In genomic region chr10:63457576-63457975, GRCh38 we compare ENCODE assay signal across 20 cellular contexts.
"Had no signal": no experiment of that assay in that cellular context is flagged by ENCODE, and none has a peak within 500 bp of the region (broad histone marks: within the 10 kb centered on the region; RNA-seq: fewer than 3 reads in every experiment).

No MANE protein-coding gene starts in this region.

- H3K36me3 Mint-ChIP-seq: natural killer cell had no signal

- ATAC-seq: activated CD8-positive, alpha-beta T cell treated with anti-CD3 and anti-CD28 coated beads, Interleukin-2, amount 10 ng/mL, durations not matched to agents 7 days and 5 days; activated naive CD8-positive, alpha-beta T cell treated with anti-CD3 and anti-CD28 coated beads, Interleukin-2, amount 50 U/mL, for 24 hours; gastroesophageal sphincter; left colon; mucosa of descending colon; natural killer cell; stimulated activated naive CD8-positive, alpha-beta T cell treated with anti-CD3 and anti-CD28 coated beads, Interleukin-15, amount 100 ng/mL, for 72 hours had no signal

- H3K36me3 ChIP-seq: gastroesophageal sphincter, neutrophil, upper lobe of left lung had no signal

- H3K27me3 ChIP-seq: gastroesophageal sphincter, neutrophil, upper lobe of left lung had no signal

- H3K27me3 Mint-ChIP-seq: activated B cell treated with CpG ODN at 0.5 μM for 24 hours; activated naive CD8-positive, alpha-beta T cell treated with anti-CD3 and anti-CD28 coated beads, Interleukin-2, amount 50 U/mL, for 24 hours; stimulated activated naive CD8-positive, alpha-beta T cell treated with anti-CD3 and anti-CD28 coated beads, Interleukin-15, amount 100 ng/mL, for 72 hours had no signal

- H3K9me3 Mint-ChIP-seq: natural killer cell; stimulated activated naive CD8-positive, alpha-beta T cell treated with anti-CD3 and anti-CD28 coated beads, Interleukin-15, amount 100 ng/mL, for 72 hours had no signal

- H3K4me3 ChIP-seq: gastroesophageal sphincter, mucosa of descending colon, upper lobe of left lung had no signal

- H3K4me3 Mint-ChIP-seq: activated B cell treated with CpG ODN at 0.5 μM for 24 hours; activated CD8-positive, alpha-beta T cell treated with anti-CD3 and anti-CD28 coated beads, Interleukin-2, amount 10 ng/mL, durations not matched to agents 7 days and 5 days; activated naive CD8-positive, alpha-beta T cell treated with anti-CD3 and anti-CD28 coated beads, Interleukin-2, amount 50 U/mL, for 24 hours; activated T-helper 1 cell treated with anti-CD3 and anti-CD28 coated beads, Interleukin-12 subunit alpha, Interleukin-12 subunit beta, Interleukin-2, Interleukin-4 antibody, amounts not matched to agents 30 ng/mL and 10 ng/mL and 1 ng/mL, durations not matched to agents 14 hours and 24 hours and 36 hours; natural killer cell; stimulated activated naive CD8-positive, alpha-beta T cell treated with anti-CD3 and anti-CD28 coated beads, Interleukin-15, amount 100 ng/mL, for 72 hours had no signal

- DNase-seq: activated B cell treated with CpG ODN at 0.5 μM for 24 hours; activated CD4-positive, alpha-beta T cell treated with anti-CD3 and anti-CD28 coated beads for 48 hours; activated CD8-positive, alpha-beta memory T cell treated with anti-CD3 and anti-CD28 coated beads, Interleukin-2, amount 50 U/mL, for 4 hours; activated CD8-positive, alpha-beta T cell treated with anti-CD3 and anti-CD28 coated beads, Interleukin-2, amount 10 ng/mL, durations not matched to agents 7 days and 5 days; activated naive CD8-positive, alpha-beta T cell treated with anti-CD3 and anti-CD28 coated beads, Interleukin-2, amount 50 U/mL, for 24 hours; aorta; erythroblast; left colon; mucosa of descending colon; natural killer cell; posterior cingulate gyrus; stimulated activated CD4-positive, alpha-beta T cell treated with anti-CD3 and anti-CD28 coated beads, Interleukin-15, amount 100 ng/mL, for 24 hours; stimulated activated CD4-positive, alpha-beta T cell treated with anti-CD3 and anti-CD28 coated beads, Interleukin-4, amount 100 ng/mL, for 24 hours; stimulated activated naive CD8-positive, alpha-beta T cell treated with anti-CD3 and anti-CD28 coated beads, Interleukin-15, amount 100 ng/mL, for 72 hours; SW 1271; upper lobe of left lung had no signal

- H3K27ac ChIP-seq: gastroesophageal sphincter, neutrophil, upper lobe of left lung had no signal

- H3K9me3 ChIP-seq: gastroesophageal sphincter, mucosa of descending colon, neutrophil, upper lobe of left lung had no signal

- H3K27ac Mint-ChIP-seq: activated B cell treated with CpG ODN at 0.5 μM for 24 hours; activated CD8-positive, alpha-beta T cell treated with anti-CD3 and anti-CD28 coated beads, Interleukin-2, amount 10 ng/mL, durations not matched to agents 7 days and 5 days; activated naive CD8-positive, alpha-beta T cell treated with anti-CD3 and anti-CD28 coated beads, Interleukin-2, amount 50 U/mL, for 24 hours; activated T-helper 1 cell treated with anti-CD3 and anti-CD28 coated beads, Interleukin-12 subunit alpha, Interleukin-12 subunit beta, Interleukin-2, Interleukin-4 antibody, amounts not matched to agents 30 ng/mL and 10 ng/mL and 1 ng/mL, durations not matched to agents 14 hours and 24 hours and 36 hours; natural killer cell had no signal

- FAIRE-seq: TTC549 had no signal
